9 cellular contexts compared by ENCODE assay signal in the genomic region with DNA sequence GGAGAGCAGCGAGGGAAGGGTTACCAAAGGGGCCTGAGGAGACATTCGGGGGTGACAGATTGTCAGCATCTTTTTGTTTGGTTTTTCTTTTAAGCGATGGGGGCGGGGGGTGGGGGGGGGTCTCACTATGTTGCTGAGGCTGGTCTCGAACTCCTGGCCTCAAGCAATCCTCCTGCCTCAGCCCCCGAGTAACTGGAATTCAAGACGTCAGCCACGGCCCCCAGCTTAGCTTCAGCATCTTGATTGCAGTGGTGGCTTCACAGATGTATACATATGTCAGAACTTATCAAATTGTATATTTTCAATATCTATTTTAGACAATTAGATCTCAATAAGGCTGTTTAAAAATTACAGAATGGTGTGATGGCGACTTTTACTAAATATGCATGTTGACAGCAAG. TPM values are rescaled to one million over a fixed set of nuclear protein-coding genes. Genes with fewer than 3 reads are reported as not detected.
DNase-seq lines count a peak whose midpoint lies in the region; ATAC-seq and TF ChIP-seq lines count a peak whose summit lies in the region.
"Had no signal": no experiment of that assay in that cellular context is flagged by ENCODE, and none has a peak within 500 bp of the region (broad histone marks: within the 10 kb centered on the region; RNA-seq: fewer than 3 reads in every experiment).

No MANE protein-coding gene starts in this region.

- peaks cover 6 to 67% (median 40%) of the 10 kb centered on the region in 4 donors for H3K4me1 ChIP-seq in transverse colon

- peak overlapping the region; percentile 72 to 84 (median 78) for H3K27ac ChIP-seq in transverse colon

- no peaks in the 10 kb centered on the region for H3K27me3 ChIP-seq in transverse colon

- TF ChIP-seq POLR2A in transverse colon (IDR thresholded peaks at IDR 0.05): no peak

- POLR2A ChIA-PET in activated CD4-positive, alpha-beta memory T cell treated with anti-CD3 and anti-CD28 coated beads, Interleukin-2, amount 10 ng/mL, durations not matched to agents 7 days and 5 days (lab: Charles Lee): interaction anchor here (0.8 to 11.2 kb wide), 14 partner anchors 10 to 137 kb away, joined by 3 to 237 read pairs (median 8); a partner anchor contains a TSS

- H3K9me3 ChIP-seq in transverse colon: no peaks in the 10 kb centered on the region

- TF ChIP-seq EP300 in transverse colon (IDR thresholded peaks at IDR 0.05; ENCODE audit: low read depth): no peak

- ATAC-seq in HG03520 (IDR thresholded peaks at IDR 0.05; ENCODE audit: unreplicated experiment): no peak

- H3K27me3 Mint-ChIP-seq in activated naive CD4-positive, alpha-beta T cell treated with anti-CD3 and anti-CD28 coated beads, Interleukin-2, amount 10 ng/mL, durations not matched to agents 7 days and 5 days: no peaks in the 10 kb centered on the region
- no peaks in the 10 kb centered on the region for H3K27me3 Mint-ChIP-seq in activated CD4-positive, alpha-beta memory T cell treated with anti-CD3 and anti-CD28 coated beads, Interleukin-2, amount 10 ng/mL, durations not matched to agents 7 days and 5 days
- peaks cover 0 to 2% (median 2%) of the 10 kb centered on the region in 3 donors for H3K27me3 Mint-ChIP-seq in immature natural killer cell (ENCODE audit: low read depth in 3 of 3)

- 70 to 84% methylated on average over 1 to 9 of the region's 9 CpGs for WGBS in transverse colon (ENCODE audit: low coverage in 1 of 2), 2 donors

- no peaks in the 10 kb centered on the region for H3K36me3 ChIP-seq in transverse colon

- CTCF ChIA-PET in activated naive CD4-positive, alpha-beta T cell treated with anti-CD3 and anti-CD28 coated beads, Interleukin-2, amount 10 ng/mL, durations not matched to agents 7 days and 5 days (lab: Charles Lee): interaction anchor here (1.1 to 1.8 kb wide), 12 partner anchors 11 to 109 kb away, joined by 3 to 13 read pairs (median 4); no protein-coding TSS in a partner anchor
- CTCF ChIA-PET in activated CD4-positive, alpha-beta memory T cell treated with anti-CD3 and anti-CD28 coated beads, Interleukin-2, amount 10 ng/mL, durations not matched to agents 7 days and 5 days (lab: Charles Lee): interaction anchor here (0.9 to 2.6 kb wide), 13 partner anchors 10 to 286 kb away, joined by 3 to 12 read pairs (median 4); no protein-coding TSS in a partner anchor

- intact Hi-C loops in transverse colon (cut with DNase I; ENCODE audit: low total_unique reads): no loop called here

- no peaks in the 10 kb centered on the region for H3K9me3 Mint-ChIP-seq in activated naive CD4-positive, alpha-beta T cell treated with anti-CD3 and anti-CD28 coated beads, Interleukin-2, amount 10 ng/mL, durations not matched to agents 7 days and 5 days
- H3K9me3 Mint-ChIP-seq in activated CD4-positive, alpha-beta memory T cell treated with anti-CD3 and anti-CD28 coated beads, Interleukin-2, amount 10 ng/mL, durations not matched to agents 7 days and 5 days: no peaks in the 10 kb centered on the region
- no peaks in the 10 kb centered on the region for H3K9me3 Mint-ChIP-seq in immature natural killer cell

- peak overlapping the region; percentile 98 for H3K27ac Mint-ChIP-seq in activated naive CD4-positive, alpha-beta T cell treated with anti-CD3 and anti-CD28 coated beads, Interleukin-2, amount 10 ng/mL, durations not matched to agents 7 days and 5 days
- H3K27ac Mint-ChIP-seq in activated CD4-positive, alpha-beta memory T cell treated with anti-CD3 and anti-CD28 coated beads, Interleukin-2, amount 10 ng/mL, durations not matched to agents 7 days and 5 days: peak overlapping the region; percentile 100
- peak overlapping the region in 2 of 6 donors; percentile 65 to 87 for H3K27ac Mint-ChIP-seq in immature natural killer cell

- H3K4me1 Mint-ChIP-seq in activated naive CD4-positive, alpha-beta T cell treated with anti-CD3 and anti-CD28 coated beads, Interleukin-2, amount 10 ng/mL, durations not matched to agents 7 days and 5 days: peaks cover 65% of the 10 kb centered on the region
- peaks cover 65% of the 10 kb centered on the region for H3K4me1 Mint-ChIP-seq in activated CD4-positive, alpha-beta memory T cell treated with anti-CD3 and anti-CD28 coated beads, Interleukin-2, amount 10 ng/mL, durations not matched to agents 7 days and 5 days
- H3K4me1 Mint-ChIP-seq in immature natural killer cell: peaks cover 21% of the 10 kb centered on the region in 2 donors

- H3K4me3 ChIP-seq in transverse colon: no peak overlapping the region

- peak overlapping the region; percentile 56 for H3K4me3 Mint-ChIP-seq in activated naive CD4-positive, alpha-beta T cell treated with anti-CD3 and anti-CD28 coated beads, Interleukin-2, amount 10 ng/mL, durations not matched to agents 7 days and 5 days
- H3K4me3 Mint-ChIP-seq in activated CD4-positive, alpha-beta memory T cell treated with anti-CD3 and anti-CD28 coated beads, Interleukin-2, amount 10 ng/mL, durations not matched to agents 7 days and 5 days: peak overlapping the region; percentile 38
- peak overlapping the region in 3 of 5 donors; percentile 70 to 82 (median 75) for H3K4me3 Mint-ChIP-seq in immature natural killer cell

- TF ChIP-seq CTCF in transverse colon (IDR thresholded peaks at IDR 0.05): no peak
- TF ChIP-seq CTCF in GM13976 (IDR thresholded peaks at IDR 0.05; ENCODE audit: borderline replicate concordance, control extremely low read depth, extremely low read depth, insufficient read depth, missing control alignments): no peak

- peaks cover 3% of the 10 kb centered on the region for H3K36me3 Mint-ChIP-seq in activated naive CD4-positive, alpha-beta T cell treated with anti-CD3 and anti-CD28 coated beads, Interleukin-2, amount 10 ng/mL, durations not matched to agents 7 days and 5 days
- peaks cover 4% of the 10 kb centered on the region for H3K36me3 Mint-ChIP-seq in activated CD4-positive, alpha-beta memory T cell treated with anti-CD3 and anti-CD28 coated beads, Interleukin-2, amount 10 ng/mL, durations not matched to agents 7 days and 5 days (ENCODE audit: low read depth)
- no peaks in the 10 kb centered on the region for H3K36me3 Mint-ChIP-seq in immature natural killer cell

- DNase-seq in activated naive CD4-positive, alpha-beta T cell treated with anti-CD3 and anti-CD28 coated beads, Interleukin-2, amount 10 ng/mL, durations not matched to agents 7 days and 5 days: no peak
- DNase-seq in activated naive CD4-positive, alpha-beta T cell (lab: John Stamatoyannopoulos, UW): no peak
- no peak for DNase-seq in activated CD4-positive, alpha-beta memory T cell treated with anti-CD3 and anti-CD28 coated beads, Interleukin-2, amount 10 ng/mL, durations not matched to agents 7 days and 5 days
- DNase-seq in immature natural killer cell: no peak
- no peak for DNase-seq in transverse colon
- DNase-seq in epidermal melanocyte (ENCODE audit: insufficient read length, low spot score): no peak
- no peak for DNase-seq in GM13976 (ENCODE audit: low spot score)
- DNase-seq: RPMI8226 had no signal

- in situ Hi-C loops in transverse colon (cut with MboI; ENCODE audit: low pct_ligation_motif_present in 1 of 4, low pct_unique_long_range_greater_than_20kb in 1 of 4, low sequenced_read_pairs in 3 of 4): no loop called here
- in situ Hi-C loops in GM13976 (cut with MboI; ENCODE audit: low sequenced_read_pairs, unreplicated experiment): no loop called here

RNA-seq across cellular contexts. Expression of a gene that starts 30.9 kb away (rescaled TPM):
- total RNA-seq in activated CD4-positive, alpha-beta memory T cell treated with anti-CD3 and anti-CD28 coated beads, Interleukin-2, amount 10 ng/mL, durations not matched to agents 7 days and 5 days: under 1 TPM in 1 of 2 experiments, not detected in 1; 0.63 TPM
- polyA plus RNA-seq in immature natural killer cell: not detected
- total RNA-seq in transverse colon: not detected

RNA-seq across cellular contexts. Expression of a gene that starts 36.0 kb away (rescaled TPM):
- total RNA-seq in activated CD4-positive, alpha-beta memory T cell treated with anti-CD3 and anti-CD28 coated beads, Interleukin-2, amount 10 ng/mL, durations not matched to agents 7 days and 5 days: not detected
- polyA plus RNA-seq in immature natural killer cell: 1 to 10 TPM in 1 of 3 donors, under 1 TPM in 1, not detected in 1; 0.62 to 1.6 TPM
- 100 to 1,000 TPM in 1 of 4 donors, 10 to 100 TPM in 2, 1 to 10 TPM in 1; 7.2 to 123 (median 40.5) TPM for total RNA-seq in transverse colon

Comparison
In these comparisons a context has a peak if more than half of its experiments do, and no peak if none do; other contexts are left out.
1. RNA of a gene that starts 36.0 kb away (total RNA-seq): 7.2 to 123 TPM in transverse colon; not detected in activated CD4-positive, alpha-beta memory T cell treated with anti-CD3 and anti-CD28 coated beads, Interleukin-2, amount 10 ng/mL, durations not matched to agents 7 days and 5 days; every median in the first group is over 4 times any median in the second.
2. Peak in every context shown above with its lines, with median percentiles within 50 percentile points of each other: H3K4me3 Mint-ChIP-seq.